In the genomic region with DNA sequence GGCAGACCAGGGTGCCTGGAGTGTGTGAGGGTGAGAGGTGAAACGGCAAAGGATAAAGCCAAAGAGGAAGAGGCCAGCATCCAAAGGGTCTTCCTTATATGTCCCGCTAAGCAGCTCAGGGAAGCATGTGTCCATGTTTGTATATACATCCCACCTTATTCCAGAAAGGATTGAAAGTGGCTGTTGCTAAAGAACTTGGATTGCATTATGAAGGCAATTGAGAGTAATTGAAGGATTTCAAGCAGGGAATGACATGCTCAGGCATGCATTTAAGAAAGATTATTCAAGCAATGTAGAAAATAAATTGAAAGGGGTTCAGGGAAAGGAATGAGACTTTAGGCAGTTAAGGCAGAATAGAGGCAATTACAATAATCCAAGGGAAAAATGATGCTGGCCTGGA, we compare ENCODE assay signal across 1 cellular context.
TF ChIP-seq lines count a peak whose summit lies in the region.

No MANE protein-coding gene starts in this region.

TF ChIP-seq in neural cell, 6 proteins besides CTCF, POLR2A, EP300 and RAD21 (continued from another document):
- TF ChIP-seq, protein P1, sequence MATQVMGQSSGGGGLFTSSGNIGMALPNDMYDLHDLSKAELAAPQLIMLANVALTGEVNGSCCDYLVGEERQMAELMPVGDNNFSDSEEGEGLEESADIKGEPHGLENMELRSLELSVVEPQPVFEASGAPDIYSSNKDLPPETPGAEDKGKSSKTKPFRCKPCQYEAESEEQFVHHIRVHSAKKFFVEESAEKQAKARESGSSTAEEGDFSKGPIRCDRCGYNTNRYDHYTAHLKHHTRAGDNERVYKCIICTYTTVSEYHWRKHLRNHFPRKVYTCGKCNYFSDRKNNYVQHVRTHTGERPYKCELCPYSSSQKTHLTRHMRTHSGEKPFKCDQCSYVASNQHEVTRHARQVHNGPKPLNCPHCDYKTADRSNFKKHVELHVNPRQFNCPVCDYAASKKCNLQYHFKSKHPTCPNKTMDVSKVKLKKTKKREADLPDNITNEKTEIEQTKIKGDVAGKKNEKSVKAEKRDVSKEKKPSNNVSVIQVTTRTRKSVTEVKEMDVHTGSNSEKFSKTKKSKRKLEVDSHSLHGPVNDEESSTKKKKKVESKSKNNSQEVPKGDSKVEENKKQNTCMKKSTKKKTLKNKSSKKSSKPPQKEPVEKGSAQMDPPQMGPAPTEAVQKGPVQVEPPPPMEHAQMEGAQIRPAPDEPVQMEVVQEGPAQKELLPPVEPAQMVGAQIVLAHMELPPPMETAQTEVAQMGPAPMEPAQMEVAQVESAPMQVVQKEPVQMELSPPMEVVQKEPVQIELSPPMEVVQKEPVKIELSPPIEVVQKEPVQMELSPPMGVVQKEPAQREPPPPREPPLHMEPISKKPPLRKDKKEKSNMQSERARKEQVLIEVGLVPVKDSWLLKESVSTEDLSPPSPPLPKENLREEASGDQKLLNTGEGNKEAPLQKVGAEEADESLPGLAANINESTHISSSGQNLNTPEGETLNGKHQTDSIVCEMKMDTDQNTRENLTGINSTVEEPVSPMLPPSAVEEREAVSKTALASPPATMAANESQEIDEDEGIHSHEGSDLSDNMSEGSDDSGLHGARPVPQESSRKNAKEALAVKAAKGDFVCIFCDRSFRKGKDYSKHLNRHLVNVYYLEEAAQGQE (IDR thresholded peaks at IDR 0.05; ENCODE audit: borderline replicate concordance): peak; percentile 97
- TF ChIP-seq TAF1 (IDR thresholded peaks at IDR 0.05; ENCODE audit: low read depth) (no peak), MXI1 (conservative IDR thresholded peaks at IDR 0.05; ENCODE audit: poor library complexity, severe bottlenecking) (no peak), POLR2AphosphoS5 (IDR thresholded peaks at IDR 0.05) (peak; percentile 57)
